In genomic region chr2:158879229-158879903, GRCh38 we compare ENCODE assay signal across 15 cellular contexts.
"Had no signal": no experiment of that assay in that cellular context is flagged by ENCODE, and none has a peak within 500 bp of the region (broad histone marks: within the 10 kb centered on the region; RNA-seq: fewer than 3 reads in every experiment).

No MANE protein-coding gene starts in this region.

- FAIRE-seq: endothelial cell of umbilical vein, small intestine had no signal

- H2AFZ ChIP-seq: hepatocyte had no signal

- H3K27ac ChIP-seq: foreskin keratinocyte, hepatocyte, right atrium auricular region, tibial artery, upper lobe of left lung, uterus had no signal

- DNase-seq: erythroblast; foreskin keratinocyte; head of caudate nucleus; kidney glomerular epithelial cell; mesendoderm; naive B cell; small intestine; stimulated activated CD4-positive, alpha-beta T cell treated with anti-CD3 and anti-CD28 coated beads, Interleukin-12 subunit alpha, Interleukin-12 subunit beta, amount 100 ng/mL, for 4 hours; stimulated activated CD4-positive, alpha-beta T cell treated with anti-CD3 and anti-CD28 coated beads, Interleukin-2, amount 100 ng/mL, for 48 hours; tibial artery; upper lobe of left lung; uterus had no signal

- H3K9me3 ChIP-seq: right atrium auricular region, tibial artery, upper lobe of left lung, uterus had no signal

- H3K4me3 ChIP-seq: hepatocyte, right atrium auricular region, tibial artery, upper lobe of left lung, uterus had no signal

- H3K79me2 ChIP-seq: hepatocyte had no signal

- H3K4me2 ChIP-seq: hepatocyte had no signal

- H3K27me3 ChIP-seq: foreskin keratinocyte, hepatocyte, right atrium auricular region, tibial artery, upper lobe of left lung, uterus had no signal

- H3K36me3 ChIP-seq: right atrium auricular region, tibial artery, upper lobe of left lung, uterus had no signal

- H3K4me1 ChIP-seq: foreskin keratinocyte, right atrium auricular region, tibial artery, upper lobe of left lung, uterus had no signal

- ATAC-seq: foreskin keratinocyte had no signal
